ENCODE assay signal across 2 cellular contexts in genomic region chr19:11136400-11137101, GRCh38.
TF ChIP-seq lines count a peak whose summit lies in the region.

No MANE protein-coding gene starts in this region.

TF ChIP-seq in SK-N-SH, 30 proteins besides CTCF, POLR2A, EP300 and RAD21 (continued from another document):
- no peak for TF ChIP-seq TEAD4 (IDR thresholded peaks at IDR 0.05; ENCODE audit: borderline replicate concordance, insufficient read depth)
- no peak for TF ChIP-seq PBX3 (IDR thresholded peaks at IDR 0.05)
- TF ChIP-seq GABPA (IDR thresholded peaks at IDR 0.05; ENCODE audit: low read depth), result no peak
- TF ChIP-seq FOXJ3 (CRISPR knock-in tag; IDR thresholded peaks at IDR 0.05), result no peak
- TF ChIP-seq, protein P1, sequence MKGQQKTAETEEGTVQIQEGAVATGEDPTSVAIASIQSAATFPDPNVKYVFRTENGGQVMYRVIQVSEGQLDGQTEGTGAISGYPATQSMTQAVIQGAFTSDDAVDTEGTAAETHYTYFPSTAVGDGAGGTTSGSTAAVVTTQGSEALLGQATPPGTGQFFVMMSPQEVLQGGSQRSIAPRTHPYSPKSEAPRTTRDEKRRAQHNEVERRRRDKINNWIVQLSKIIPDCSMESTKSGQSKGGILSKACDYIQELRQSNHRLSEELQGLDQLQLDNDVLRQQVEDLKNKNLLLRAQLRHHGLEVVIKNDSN (IDR thresholded peaks at IDR 0.05; ENCODE audit: borderline replicate concordance, low read depth), result no peak
- TF ChIP-seq FOXM1 (IDR thresholded peaks at IDR 0.05; ENCODE audit: low read depth), result no peak
- no peak for TF ChIP-seq YY1 (IDR thresholded peaks at IDR 0.05; ENCODE audit: low read depth)
- no peak for TF ChIP-seq TAF1 (IDR thresholded peaks at IDR 0.05; ENCODE audit: borderline replicate concordance, low read depth, low read length)

TF ChIP-seq in SK-N-SH treated with all-trans-retinoic acid at 6 μM for 48 hours, 23 proteins besides CTCF, POLR2A, EP300 and RAD21 (continued from another document):
- no peak for TF ChIP-seq CREB5 (CRISPR knock-in tag; IDR thresholded peaks at IDR 0.05; ENCODE audit: low read depth)
- TF ChIP-seq SNAI2 (CRISPR knock-in tag; IDR thresholded peaks at IDR 0.05), result no peak
TF ChIP-seq in SK-N-SH treated with all-trans-retinoic acid at 6 μM for 48 hours: peak in this region for 0.
